ENCODE assay signal across 1 cellular context in genomic region chr16:15631730-15632409, GRCh38.
A peak's percentile ranks its signal among the peaks of the same experiment; 100 is the strongest.
TF ChIP-seq lines count a peak whose summit lies in the region.

No MANE protein-coding gene starts in this region.

TF ChIP-seq in K562, 482 proteins besides CTCF, POLR2A, EP300 and RAD21:
- TF ChIP-seq UBTF (IDR thresholded peaks at IDR 0.05; ENCODE audit: borderline replicate concordance in 1 of 2, low read depth in 2 of 2, low read length in 2 of 2): no peak
- TF ChIP-seq ZNF146 (CRISPR knock-in tag; IDR thresholded peaks at IDR 0.05; ENCODE audit: unreplicated experiment): peak; percentile 90
